Comparison of ENCODE assay signal across 16 cellular contexts in the genomic region with DNA sequence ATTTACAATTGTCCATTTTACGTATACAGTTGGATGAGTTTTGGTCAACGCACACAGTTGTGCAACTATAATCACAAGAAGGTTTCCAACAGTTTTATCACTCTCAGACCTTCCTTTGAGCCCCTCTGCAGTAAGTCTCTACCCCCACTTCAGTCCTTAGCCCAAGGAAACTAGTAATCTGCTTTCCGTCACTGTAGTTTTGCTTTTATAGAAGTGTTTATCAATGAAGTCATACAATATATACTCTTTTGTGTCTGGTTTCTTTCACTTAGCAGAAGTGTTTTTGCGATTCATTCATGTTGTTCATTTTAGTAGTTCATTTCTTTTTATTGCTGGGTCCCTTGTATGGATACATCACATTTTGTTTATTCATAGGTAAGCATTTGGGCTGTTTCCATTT.
A peak's percentile ranks its signal among the peaks of the same experiment; 100 is the strongest.
DNase-seq lines count a peak whose midpoint lies in the region; ATAC-seq and TF ChIP-seq lines count a peak whose summit lies in the region.
"Had no signal": no experiment of that assay in that cellular context is flagged by ENCODE, and none has a peak within 500 bp of the region (broad histone marks: within the 10 kb centered on the region; RNA-seq: fewer than 3 reads in every experiment).

No MANE protein-coding gene starts in this region.

- H3K27ac ChIP-seq in IMR-90 (ENCODE audit: insufficient read depth, low read length) (no peak overlapping the region), mesenchymal stem cell (ENCODE audit: low read length, poor library complexity, severe bottlenecking) (no peak overlapping the region), smooth muscle cell (ENCODE audit: low read depth) (peak overlapping the region; percentile 2)
- H3K27ac ChIP-seq: 22Rv1; A549; BLaER1 treated with 17β-estradiol and CSF1 and Interleukin-3, amounts not matched to agents 10 nM and 100 nM; C4-2B had no signal

- POLR2A ChIA-PET in IMR-90 (lab: Charles Lee; ENCODE audit: unreplicated experiment) = no interaction called here

- H4K20me1 ChIP-seq in IMR-90 (ENCODE audit: insufficient read depth, low read length) (no peaks in the 10 kb centered on the region), smooth muscle cell (ENCODE audit: low read depth) (no peaks in the 10 kb centered on the region)
- H4K20me1 ChIP-seq: BLaER1 treated with 17β-estradiol and CSF1 and Interleukin-3, amounts not matched to agents 10 nM and 100 nM had no signal

- no peaks in the 10 kb centered on the region; the same call in 1 of the 2 replicates for H3K9me3 ChIP-seq in IMR-90 (ENCODE audit: control insufficient read depth, insufficient read depth, low read length)
- no peaks in the 10 kb centered on the region for H3K9me3 ChIP-seq in mesenchymal stem cell (ENCODE audit: control insufficient read depth, low read length)
- no peaks in the 10 kb centered on the region for H3K9me3 ChIP-seq in smooth muscle cell (replicated peaks; ENCODE audit: low read depth)
- H3K9me3 ChIP-seq: A549 had no signal

- no peak overlapping the region for H2BK5ac ChIP-seq in IMR-90 (ENCODE audit: low read depth, low read length, poor library complexity, severe bottlenecking)
- no peak overlapping the region for H2BK5ac ChIP-seq in mesenchymal stem cell (ENCODE audit: low read depth, low read length, poor library complexity, severe bottlenecking)

- no peak for DNase-seq in IMR-90
- peak; percentile 72 for DNase-seq in mesenchymal stem cell
- no peak for DNase-seq in smooth muscle cell (lab: John Stamatoyannopoulos, UW; ENCODE audit: unreplicated experiment)
- no peak for DNase-seq in cardiac septum (ENCODE audit: low spot score)
- DNase-seq in activated naive CD4-positive, alpha-beta T cell treated with Interleukin-2 at 50 U/mL for 16 hours = no peak
- DNase-seq: AML-193; Caco-2; Calu3; CD4-positive, alpha-beta T cell; CD8-positive, alpha-beta T cell; DMS79 treated with DMSO at 0.1 percent for 48 hours; GF-D8 had no signal

- H3K9me1 ChIP-seq in IMR-90 (ENCODE audit: insufficient read depth, low read length) = peaks cover 17% of the 10 kb centered on the region

- no peak for TF ChIP-seq POLR2A in IMR-90 (IDR thresholded peaks at IDR 0.05; ENCODE audit: low read depth, low read length)

- H3K27me3 ChIP-seq in IMR-90 (ENCODE audit: control insufficient read depth, insufficient read depth, low read length) (no peaks in the 10 kb centered on the region), mesenchymal stem cell (ENCODE audit: control insufficient read depth in 1 of 2, insufficient read depth in 1 of 2, low read length in 2 of 2) (no peaks in the 10 kb centered on the region), smooth muscle cell (ENCODE audit: low read depth) (no peaks in the 10 kb centered on the region)

- in situ Hi-C loops in IMR-90 (cut with MboI; ENCODE audit: low sequenced_read_pairs) = loop anchor here (25.0 kb wide), 1 partner anchor 220 kb away; no protein-coding TSS in a partner anchor

- H3K14ac ChIP-seq in IMR-90 (replicated peaks; ENCODE audit: low read depth, low read length) (no peak overlapping the region), mesenchymal stem cell (ENCODE audit: low read length in 2 of 2) (no peak overlapping the region)

- no peak for TF ChIP-seq CTCF in IMR-90 (conservative IDR thresholded peaks at IDR 0.05; ENCODE audit: low read depth, low read length)
- no peak for TF ChIP-seq CTCF in smooth muscle cell (IDR thresholded peaks at IDR 0.05; ENCODE audit: borderline replicate concordance, insufficient read depth, poor library complexity, severe bottlenecking)

- dilution Hi-C loops in IMR-90 (cut with HindIII; ENCODE audit: low sequenced_read_pairs, unreplicated experiment) = no loop called here

- no peak overlapping the region for H2BK12ac ChIP-seq in mesenchymal stem cell (ENCODE audit: low read length in 2 of 2)

- no peak overlapping the region for H2AK9ac ChIP-seq in IMR-90 (replicated peaks; ENCODE audit: low read depth, low read length, poor library complexity)

- TF ChIP-seq RAD21 in IMR-90 (IDR thresholded peaks at IDR 0.05; ENCODE audit: low read length) = no peak

- H2AFZ ChIP-seq in IMR-90 (replicated peaks; ENCODE audit: low read length, poor library complexity) = no peak overlapping the region
- H2AFZ ChIP-seq in mesenchymal stem cell (ENCODE audit: low read depth, low read length) = no peak overlapping the region
- H2AFZ ChIP-seq in smooth muscle cell (ENCODE audit: low read depth) = no peak overlapping the region

- H3K4me2 ChIP-seq in IMR-90 (ENCODE audit: low read depth, low read length) (no peak overlapping the region), mesenchymal stem cell (ENCODE audit: low read length, poor library complexity, severe bottlenecking) (no peak overlapping the region), smooth muscle cell (peak overlapping the region; percentile 46)
- H3K4me2 ChIP-seq: A549; BLaER1 treated with 17β-estradiol and CSF1 and Interleukin-3, amounts not matched to agents 10 nM and 100 nM had no signal

- H2BK15ac ChIP-seq in IMR-90 (ENCODE audit: low read depth, low read length) (no peak overlapping the region), mesenchymal stem cell (ENCODE audit: low read depth, poor library complexity, severe bottlenecking) (no peak overlapping the region)

- no peak overlapping the region for H2AK5ac ChIP-seq in IMR-90 (ENCODE audit: low read depth, low read length)
- no peak overlapping the region for H2AK5ac ChIP-seq in mesenchymal stem cell (ENCODE audit: low read length, severe bottlenecking)

- H3K18ac ChIP-seq in IMR-90 (ENCODE audit: low read depth, low read length) = no peak overlapping the region
- H3K18ac ChIP-seq in mesenchymal stem cell (ENCODE audit: low read depth in 1 of 2, low read length in 2 of 2) = no peak overlapping the region

- no CpG with 5 or more reads among the region's 4 CpGs for WGBS in IMR-90 (ENCODE audit: extremely low coverage in 2 of 2, insufficient read length in 1 of 2), 2 experiments
- 60% methylated on average over 3 of the region's 4 CpGs for WGBS in mesenchymal stem cell
- WGBS in smooth muscle cell (ENCODE audit: low lambda C conversion rate) = 28% methylated on average over 4 of the region's 4 CpGs

- no peak overlapping the region for H3K56ac ChIP-seq in IMR-90 (ENCODE audit: extremely low read depth, insufficient read depth, low read length)

- H3K4ac ChIP-seq in IMR-90 (ENCODE audit: low read depth, low read length) (no peak overlapping the region), mesenchymal stem cell (ENCODE audit: low read depth in 1 of 2, low read length in 2 of 2) (no peak overlapping the region)

- H3K9ac ChIP-seq in IMR-90 (ENCODE audit: low read depth, low read length) (no peak overlapping the region), mesenchymal stem cell (ENCODE audit: low read length) (no peak overlapping the region), smooth muscle cell (ENCODE audit: low read depth) (no peak overlapping the region)
- H3K9ac ChIP-seq: BLaER1 treated with 17β-estradiol and CSF1 and Interleukin-3, amounts not matched to agents 10 nM and 100 nM had no signal

- H2BK20ac ChIP-seq in IMR-90 (ENCODE audit: low read depth, low read length) = no peak overlapping the region; the same call in 1 of the 2 replicates

- H4K91ac ChIP-seq in IMR-90 (ENCODE audit: insufficient read depth, low read depth, low read length) = no peak overlapping the region
- no peak overlapping the region for H4K91ac ChIP-seq in mesenchymal stem cell (ENCODE audit: low read length)

- BruUV-seq in IMR-90 (replicated peaks; lab: Mats Ljungman, UMichigan) = no TSS peak

- H2BK120ac ChIP-seq in IMR-90 (ENCODE audit: low read depth, low read length) (peak overlapping the region; percentile 37; the same call in 1 of the 2 replicates), mesenchymal stem cell (ENCODE audit: low read depth, low read length) (no peak overlapping the region)

- H3K36me3 ChIP-seq in IMR-90 (ENCODE audit: control insufficient read depth, insufficient read depth, low read length) = no peaks in the 10 kb centered on the region
- H3K36me3 ChIP-seq in mesenchymal stem cell (ENCODE audit: control insufficient read depth in 1 of 2, insufficient read depth in 2 of 2, low read depth in 1 of 2, low read length in 2 of 2) = no peaks in the 10 kb centered on the region
- no peaks in the 10 kb centered on the region for H3K36me3 ChIP-seq in smooth muscle cell (ENCODE audit: low read depth)
- H3K36me3 ChIP-seq: BLaER1 treated with 17β-estradiol and CSF1 and Interleukin-3, amounts not matched to agents 10 nM and 100 nM had no signal

- no peak overlapping the region for H3K4me3 ChIP-seq in IMR-90 (ENCODE audit: insufficient read depth, low read depth, low read length)
- no peak overlapping the region for H3K4me3 ChIP-seq in mesenchymal stem cell (ENCODE audit: insufficient read depth in 1 of 2, low read depth in 1 of 2, low read length in 2 of 2)
- H3K4me3 ChIP-seq in smooth muscle cell = no peak overlapping the region
- H3K4me3 ChIP-seq: A549; BLaER1 treated with 17β-estradiol and CSF1 and Interleukin-3, amounts not matched to agents 10 nM and 100 nM had no signal

- no peak overlapping the region for H3K23ac ChIP-seq in IMR-90 (ENCODE audit: low read depth, low read length)
- H3K23ac ChIP-seq in mesenchymal stem cell (ENCODE audit: low read length in 2 of 2) = no peak overlapping the region

- no peaks in the 10 kb centered on the region for H3K79me2 ChIP-seq in smooth muscle cell (ENCODE audit: low read depth)

- H3K4me1 ChIP-seq in IMR-90 (ENCODE audit: control insufficient read depth, insufficient read depth, low read length) = peaks cover 16% of the 10 kb centered on the region
- peaks cover 5% of the 10 kb centered on the region for H3K4me1 ChIP-seq in mesenchymal stem cell (ENCODE audit: control insufficient read depth, insufficient read depth, low read depth, low read length)
- peaks cover 24% of the 10 kb centered on the region for H3K4me1 ChIP-seq in smooth muscle cell (ENCODE audit: low read depth)
- H3K4me1 ChIP-seq: BLaER1 treated with 17β-estradiol and CSF1 and Interleukin-3, amounts not matched to agents 10 nM and 100 nM had no signal

- H3K79me1 ChIP-seq in IMR-90 (ENCODE audit: low read depth in 1 of 2, low read length in 2 of 2) (no peaks in the 10 kb centered on the region), mesenchymal stem cell (replicated peaks; ENCODE audit: low read length, poor library complexity, severe bottlenecking) (no peaks in the 10 kb centered on the region)

- ATAC-seq in IMR-90 (ENCODE audit: low read depth) = no peak
- ATAC-seq: A549; CD8-positive, alpha-beta T cell had no signal

- no peak overlapping the region for H4K5ac ChIP-seq in IMR-90 (ENCODE audit: low read depth, low read length)

- CTCF ChIA-PET in IMR-90 (lab: Yijun Ruan, JAX) = interaction anchor here (0.6 kb wide), 2 partner anchors 226 to 1261 kb away, joined by 3 to 5 read pairs; no protein-coding TSS in a partner anchor

- intact Hi-C loops in IMR-90 (cut with micrococcal nuclease) (loop anchor here (10.0 kb wide), 1 partner anchor 92 kb away; a partner anchor contains a TSS), cardiac septum (cut with DNase I) (no loop called here)

- H3F3A ChIP-seq in smooth muscle cell (ENCODE audit: low read depth) = no peaks in the 10 kb centered on the region

- H4K8ac ChIP-seq in IMR-90 (ENCODE audit: low read depth in 2 of 2, low read length in 2 of 2) = no peak overlapping the region; a peak in 1 of 4 replicates
- no peak overlapping the region for H4K8ac ChIP-seq in mesenchymal stem cell (ENCODE audit: low read length)
